In genomic region chr3:41893977-41894376, GRCh38 we compare ENCODE assay signal across 8 cellular contexts.
DNase-seq lines count a peak whose midpoint lies in the region; ATAC-seq and TF ChIP-seq lines count a peak whose summit lies in the region.

No MANE protein-coding gene starts in this region.

- TF ChIP-seq CTCF in omental fat pad (IDR thresholded peaks at IDR 0.05) = no peak

- DNase-seq in NCI-H2171 treated with DMSO at 0.1 percent for 48 hours (lab: John Stamatoyannopoulos, UW) (peak; percentile 49), NCI-H2171 (lab: John Stamatoyannopoulos, UW) (no peak), Kasumi-1 (lab: John Stamatoyannopoulos, UW) (peak; percentile 57 to 66), astrocyte of the hippocampus (ENCODE audit: low read depth, low spot score) (peak; percentile 68), kidney tubule cell (ENCODE audit: low spot score) (peak; percentile 61), omental fat pad (ENCODE audit: low spot score) (no peak)
- DNase-seq in stimulated activated CD8-positive, alpha-beta memory T cell treated with anti-CD3 and anti-CD28 coated beads, Interleukin-4, amount 100 ng/mL, for 48 hours = no peak

- ATAC-seq in HG02938 (IDR thresholded peaks at IDR 0.05; ENCODE audit: unreplicated experiment) = no peak
- no peak for ATAC-seq in omental fat pad (ENCODE audit: low FRiP score)

Comparison
In these comparisons a context has a peak if more than half of its experiments do, and no peak if none do; other contexts are left out.
1. DNase-seq: peak in NCI-H2171 treated with DMSO at 0.1 percent for 48 hours (single experiment), Kasumi-1 (2 of 2), astrocyte of the hippocampus (single experiment) and kidney tubule cell (single experiment); none in NCI-H2171 (single experiment), stimulated activated CD8-positive, alpha-beta memory T cell treated with anti-CD3 and anti-CD28 coated beads, Interleukin-4, amount 100 ng/mL, for 48 hours (single experiment) and omental fat pad (single experiment).